Comparison of ENCODE assay signal across 9 cellular contexts in the genomic region with DNA sequence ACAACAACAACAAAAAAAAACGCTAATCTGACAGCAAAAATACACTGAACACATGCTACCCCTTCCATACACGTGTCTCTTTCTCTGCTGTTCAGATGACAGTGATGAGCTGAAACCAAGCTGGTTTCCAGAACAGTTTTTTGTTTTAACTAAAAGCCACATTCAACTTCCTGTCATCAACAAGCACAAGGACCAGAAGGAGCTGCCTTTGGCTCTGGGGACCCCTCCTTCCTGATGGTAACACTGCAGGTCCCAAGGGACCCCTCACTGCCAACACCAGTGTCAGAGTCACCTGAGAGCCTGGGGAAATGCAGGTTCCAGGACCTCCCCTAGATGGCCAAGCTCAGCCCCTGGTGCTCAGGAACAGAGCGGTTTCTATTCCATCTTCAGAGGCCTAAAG. TPM values are rescaled to one million over a fixed set of nuclear protein-coding genes. Genes with fewer than 3 reads are reported as not detected.
DNase-seq lines count a peak whose midpoint lies in the region; ATAC-seq and TF ChIP-seq lines count a peak whose summit lies in the region.
"Had no signal": no experiment of that assay in that cellular context is flagged by ENCODE, and none has a peak within 500 bp of the region (broad histone marks: within the 10 kb centered on the region; RNA-seq: fewer than 3 reads in every experiment).

No MANE protein-coding gene starts in this region.

- peak; percentile 90 for DNase-seq in DND-41
- no peak for DNase-seq in activated T-cell treated with anti-CD3 and anti-CD28 coated beads, Interleukin-2, amount 50 U/mL, for 72 hours
- no peak for DNase-seq in hypothalamus (lab: John Stamatoyannopoulos, UW)
- no peak for DNase-seq in Peyer's patch
- DNase-seq in glomerular visceral epithelial cell (ENCODE audit: extremely low spot score): no peak
- no peak for DNase-seq in brain microvascular endothelial cell

- peak overlapping the region; percentile 10; the same call in 1 of the 2 replicates for H3K9ac ChIP-seq in DND-41 (ENCODE audit: low read depth, low read length)

- H3K4me3 ChIP-seq in DND-41 (ENCODE audit: low read depth in 1 of 2, low read length in 2 of 2) (no peak overlapping the region), Peyer's patch (no peak overlapping the region), brain microvascular endothelial cell (ENCODE audit: low read depth, low read length) (no peak overlapping the region)

- H2AFZ ChIP-seq in DND-41 (ENCODE audit: low read depth, low read length): no peak overlapping the region

- H3K4me2 ChIP-seq in DND-41 (ENCODE audit: insufficient read depth, low read length): peak overlapping the region; percentile 22

- H3K36me3 ChIP-seq in DND-41 (ENCODE audit: insufficient read depth, low read length) (peaks cover 36% of the 10 kb centered on the region), Peyer's patch (peaks cover 0 to 19% (median 0%) of the 10 kb centered on the region in 3 donors), brain microvascular endothelial cell (replicated peaks) (peaks cover 2% of the 10 kb centered on the region)

- H3K79me2 ChIP-seq in DND-41 (ENCODE audit: insufficient read depth, low read length): no peaks in the 10 kb centered on the region

- peak overlapping the region; percentile 57 for H3K27ac ChIP-seq in DND-41 (ENCODE audit: low read length)
- H3K27ac ChIP-seq in Peyer's patch: peak overlapping the region in 1 of 4 donors; percentile 42
- no peak overlapping the region for H3K27ac ChIP-seq in brain microvascular endothelial cell

- H3K9me3 ChIP-seq in DND-41 (ENCODE audit: insufficient read depth, low read length, severe bottlenecking): no peaks in the 10 kb centered on the region
- H3K9me3 ChIP-seq in Peyer's patch: no peaks in the 10 kb centered on the region

- H3K4me1 ChIP-seq in DND-41 (ENCODE audit: insufficient read depth, low read length) (peaks cover 24% of the 10 kb centered on the region), Peyer's patch (no peaks in the 10 kb centered on the region)

- peak overlapping the region; percentile 47 to 68 for H3K4me3 Mint-ChIP-seq in activated T-cell treated with anti-CD3 and anti-CD28 coated beads, Interleukin-2, amount 50 U/mL, for 72 hours

- TF ChIP-seq CTCF in DND-41 (IDR thresholded peaks at IDR 0.05; ENCODE audit: borderline replicate concordance, extremely low read depth, low read length, poor library complexity, severe bottlenecking) (peak; percentile 46), Peyer's patch (IDR thresholded peaks at IDR 0.05) (no peak), brain microvascular endothelial cell (IDR thresholded peaks at IDR 0.05; ENCODE audit: low read depth, low read length, missing control alignments) (no peak)

- H3K27ac Mint-ChIP-seq in activated T-cell treated with anti-CD3 and anti-CD28 coated beads, Interleukin-2, amount 50 U/mL, for 72 hours: peak overlapping the region; percentile 52

- no peaks in the 10 kb centered on the region for H3K27me3 Mint-ChIP-seq in activated T-cell treated with anti-CD3 and anti-CD28 coated beads, Interleukin-2, amount 50 U/mL, for 72 hours (ENCODE audit: low read depth)

- H3K27me3 ChIP-seq in DND-41 (ENCODE audit: insufficient read depth, low read length, poor library complexity): no peaks in the 10 kb centered on the region
- H3K27me3 ChIP-seq in Peyer's patch: no peaks in the 10 kb centered on the region
- no peaks in the 10 kb centered on the region for H3K27me3 ChIP-seq in brain microvascular endothelial cell (replicated peaks)

- H4K20me1 ChIP-seq in DND-41 (ENCODE audit: insufficient read depth, low read length): peaks cover 11% of the 10 kb centered on the region

- H3K4me1 Mint-ChIP-seq in activated T-cell treated with anti-CD3 and anti-CD28 coated beads, Interleukin-2, amount 50 U/mL, for 72 hours (ENCODE audit: low read depth): peaks cover 50% of the 10 kb centered on the region

- no peak for TF ChIP-seq POLR2A in Peyer's patch (IDR thresholded peaks at IDR 0.05)

- in situ Hi-C loops in brain microvascular endothelial cell (cut with HindIII; ENCODE audit: low pct_ligation_motif_present, low sequenced_read_pairs): no loop called here

- peaks cover 5 to 18% of the 10 kb centered on the region in 2 donors for H3K36me3 Mint-ChIP-seq in activated T-cell treated with anti-CD3 and anti-CD28 coated beads, Interleukin-2, amount 50 U/mL, for 72 hours (ENCODE audit: insufficient read depth in 2 of 2)

- ATAC-seq in DND-41 (ENCODE audit: insufficient read depth, low read depth) (peak; percentile 89), GM19372 (IDR thresholded peaks at IDR 0.05; ENCODE audit: low read depth, unreplicated experiment) (peak; percentile 82), HG03139 (IDR thresholded peaks at IDR 0.05; ENCODE audit: unreplicated experiment) (peak; percentile 88)
- ATAC-seq in activated T-cell treated with anti-CD3 and anti-CD28 coated beads, Interleukin-2, amount 50 U/mL, for 72 hours (replicated peaks in 1 of 2): peak; percentile 34 to 37

- no peaks in the 10 kb centered on the region for H3K9me3 Mint-ChIP-seq in activated T-cell treated with anti-CD3 and anti-CD28 coated beads, Interleukin-2, amount 50 U/mL, for 72 hours

RNA-seq across cellular contexts. Expression of gene CST7, which starts 6.0 kb away (rescaled TPM):
- 100 to 1,000 TPM; 136 to 174 TPM for total RNA-seq in activated T-cell treated with anti-CD3 and anti-CD28 coated beads, Interleukin-2, amount 50 U/mL, for 72 hours
- total RNA-seq in Peyer's patch: 1 to 10 TPM in 3 of 4 donors, not detected in 1; 4.2 to 4.7 (median 4.4) TPM
- total RNA-seq: dermis microvascular lymphatic vessel endothelial cell had no signal

RNA-seq across cellular contexts. Expression of gene APMAP, which starts 37.5 kb away (rescaled TPM):
- total RNA-seq in activated T-cell treated with anti-CD3 and anti-CD28 coated beads, Interleukin-2, amount 50 U/mL, for 72 hours: 10 to 100 TPM; 65.2 to 70.2 TPM
- 10 to 100 TPM; 19.0 to 40.9 (median 31.6) TPM for total RNA-seq in Peyer's patch

Comparison
In these comparisons a context has a peak if more than half of its experiments do, and no peak if none do; other contexts are left out.
1. ATAC-seq: peak in every context shown above with its lines; median percentile 89 in DND-41; 88 in HG03139; 82 in GM19372; 36 in activated T-cell treated with anti-CD3 and anti-CD28 coated beads, Interleukin-2, amount 50 U/mL, for 72 hours.
2. RNA of gene CST7, which starts 6.0 kb away (total RNA-seq): 136 to 174 TPM in activated T-cell treated with anti-CD3 and anti-CD28 coated beads, Interleukin-2, amount 50 U/mL, for 72 hours; 4.2 to 4.7 TPM in Peyer's patch; every median in the first group is over 10 times any median in the second.